ENCODE assay signal across 6 cellular contexts in genomic region chr4:94626942-94627341, GRCh38.
"Had no signal": no experiment of that assay in that cellular context is flagged by ENCODE, and none has a peak within 500 bp of the region (broad histone marks: within the 10 kb centered on the region; RNA-seq: fewer than 3 reads in every experiment).

No MANE protein-coding gene starts in this region.

- H3K9ac ChIP-seq: GM23248 had no signal

- FAIRE-seq: HTR-8/SVneo had no signal

- H3K27ac ChIP-seq: GM23248 had no signal

- DNase-seq: GM23248, GOT3, H7, IMR-90 had no signal

- H3K4me3 ChIP-seq: GM23248, HAP-1 had no signal

- H3K36me3 ChIP-seq: HAP-1 had no signal

- H3K9me3 ChIP-seq: HAP-1 had no signal
